In genomic region chr1:207753611-207754010, GRCh38 we compare ENCODE assay signal across 10 cellular contexts. TPM values are rescaled to one million over a fixed set of nuclear protein-coding genes. Genes with fewer than 3 reads are reported as not detected.
A peak's percentile ranks its signal among the peaks of the same experiment; 100 is the strongest.
DNase-seq lines count a peak whose midpoint lies in the region; ATAC-seq and TF ChIP-seq lines count a peak whose summit lies in the region.
"Had no signal": no experiment of that assay in that cellular context is flagged by ENCODE, and none has a peak within 500 bp of the region (broad histone marks: within the 10 kb centered on the region; RNA-seq: fewer than 3 reads in every experiment).

No MANE protein-coding gene starts in this region.

- H3K27ac ChIP-seq in thoracic aorta (no peak overlapping the region), gastroesophageal sphincter (no peak overlapping the region)

- intact Hi-C loops in activated T-helper 2 cell treated with anti-CD3 and anti-CD28 coated beads, Interferon-gamma antibody, Interleukin-2, Interleukin-4, amounts not matched to agents 10 μg/mL and 5 μg/mL and 100 μg/mL, durations not matched to agents 14 hours and 24 hours and 36 hours (cut with micrococcal nuclease) = loop anchor here (5.0 kb wide), 2 partner anchors 44 to 129 kb away; no protein-coding TSS in a partner anchor

- H3K4me1 Mint-ChIP-seq in activated T-cell treated with anti-CD3 and anti-CD28 coated beads, Interleukin-2, amount 50 U/mL, for 72 hours (ENCODE audit: low read depth) = peaks cover 76% of the 10 kb centered on the region
- peaks cover 68% of the 10 kb centered on the region for H3K4me1 Mint-ChIP-seq in activated T-helper 2 cell treated with anti-CD3 and anti-CD28 coated beads, Interferon-gamma antibody, Interleukin-2, Interleukin-4, amounts not matched to agents 10 μg/mL and 5 μg/mL and 100 μg/mL, durations not matched to agents 14 hours and 24 hours and 36 hours (ENCODE audit: low read depth)
- H3K4me1 Mint-ChIP-seq in immature natural killer cell = peaks cover 45 to 75% of the 10 kb centered on the region in 2 donors

- TF ChIP-seq POLR2A in gastroesophageal sphincter (IDR thresholded peaks at IDR 0.05) = no peak

- DNase-seq in activated T-cell treated with anti-CD3 and anti-CD28 coated beads, Interleukin-2, amount 50 U/mL, for 72 hours = no peak
- DNase-seq in activated T-cell treated with anti-CD3 and anti-CD28 coated beads for 4 hours = no peak
- no peak for DNase-seq in activated T-helper 2 cell treated with anti-CD3 and anti-CD28 coated beads, Interferon-gamma antibody, Interleukin-2, Interleukin-4, amounts not matched to agents 10 μg/mL and 5 μg/mL and 100 μg/mL, durations not matched to agents 14 hours and 24 hours and 36 hours (ENCODE audit: low spot score)
- DNase-seq in immature natural killer cell = no peak
- no peak for DNase-seq in thoracic aorta (ENCODE audit: low spot score)
- DNase-seq: activated B cell treated with CpG ODN at 0.5 μM for 24 hours, C1 segment of cervical spinal cord had no signal

- H3K4me3 ChIP-seq in thoracic aorta = peak overlapping the region; percentile 93
- H3K4me3 ChIP-seq in gastroesophageal sphincter = peak overlapping the region in 1 of 2 donors; percentile 89

- no peak for TF ChIP-seq EP300 in gastroesophageal sphincter (IDR thresholded peaks at IDR 0.05)

- H3K27me3 ChIP-seq in thoracic aorta (replicated peaks; ENCODE audit: insufficient read depth) (no peaks in the 10 kb centered on the region), gastroesophageal sphincter (no peaks in the 10 kb centered on the region)

- H3K4me1 ChIP-seq in thoracic aorta (ENCODE audit: control insufficient read depth in 1 of 2, low read depth in 2 of 2) (peaks cover 13 to 49% of the 10 kb centered on the region in 2 donors), gastroesophageal sphincter (peaks cover 4 to 56% (median 18%) of the 10 kb centered on the region in 3 donors)

- no peaks in the 10 kb centered on the region for H3K27me3 Mint-ChIP-seq in activated T-cell treated with anti-CD3 and anti-CD28 coated beads, Interleukin-2, amount 50 U/mL, for 72 hours (ENCODE audit: low read depth)
- no peaks in the 10 kb centered on the region for H3K27me3 Mint-ChIP-seq in activated T-helper 2 cell treated with anti-CD3 and anti-CD28 coated beads, Interferon-gamma antibody, Interleukin-2, Interleukin-4, amounts not matched to agents 10 μg/mL and 5 μg/mL and 100 μg/mL, durations not matched to agents 14 hours and 24 hours and 36 hours (ENCODE audit: low read depth)
- H3K27me3 Mint-ChIP-seq in immature natural killer cell (ENCODE audit: low read depth in 3 of 3) = peaks cover 3 to 6% (median 4%) of the 10 kb centered on the region in 3 donors
- H3K27me3 Mint-ChIP-seq: activated B cell treated with CpG ODN at 0.5 μM for 24 hours had no signal

- TF ChIP-seq CTCF in thoracic aorta (IDR thresholded peaks at IDR 0.05) (no peak), gastroesophageal sphincter (IDR thresholded peaks at IDR 0.05) (no peak)

- no peaks in the 10 kb centered on the region for H3K9me3 Mint-ChIP-seq in activated T-cell treated with anti-CD3 and anti-CD28 coated beads, Interleukin-2, amount 50 U/mL, for 72 hours
- no peaks in the 10 kb centered on the region for H3K9me3 Mint-ChIP-seq in activated T-helper 2 cell treated with anti-CD3 and anti-CD28 coated beads, Interferon-gamma antibody, Interleukin-2, Interleukin-4, amounts not matched to agents 10 μg/mL and 5 μg/mL and 100 μg/mL, durations not matched to agents 14 hours and 24 hours and 36 hours
- H3K9me3 Mint-ChIP-seq in immature natural killer cell = peaks cover 0 to 2% (median 0%) of the 10 kb centered on the region in 6 donors
- H3K9me3 Mint-ChIP-seq: activated B cell treated with CpG ODN at 0.5 μM for 24 hours had no signal

- no peak overlapping the region for H3K27ac Mint-ChIP-seq in activated T-cell treated with anti-CD3 and anti-CD28 coated beads, Interleukin-2, amount 50 U/mL, for 72 hours
- H3K27ac Mint-ChIP-seq in activated T-helper 2 cell treated with anti-CD3 and anti-CD28 coated beads, Interferon-gamma antibody, Interleukin-2, Interleukin-4, amounts not matched to agents 10 μg/mL and 5 μg/mL and 100 μg/mL, durations not matched to agents 14 hours and 24 hours and 36 hours = no peak overlapping the region
- H3K27ac Mint-ChIP-seq in immature natural killer cell = no peak overlapping the region

- H3K36me3 Mint-ChIP-seq in activated T-cell treated with anti-CD3 and anti-CD28 coated beads, Interleukin-2, amount 50 U/mL, for 72 hours (ENCODE audit: insufficient read depth in 2 of 2) = peaks cover 0 to 10% of the 10 kb centered on the region in 2 donors
- peaks cover 23% of the 10 kb centered on the region for H3K36me3 Mint-ChIP-seq in activated T-helper 2 cell treated with anti-CD3 and anti-CD28 coated beads, Interferon-gamma antibody, Interleukin-2, Interleukin-4, amounts not matched to agents 10 μg/mL and 5 μg/mL and 100 μg/mL, durations not matched to agents 14 hours and 24 hours and 36 hours (ENCODE audit: low read depth)
- no peaks in the 10 kb centered on the region for H3K36me3 Mint-ChIP-seq in immature natural killer cell

- peaks cover 6% of the 10 kb centered on the region for H3K36me3 ChIP-seq in thoracic aorta
- peaks cover 0 to 19% of the 10 kb centered on the region in 2 donors for H3K36me3 ChIP-seq in gastroesophageal sphincter

- H3K9me3 ChIP-seq in thoracic aorta = no peaks in the 10 kb centered on the region
- H3K9me3 ChIP-seq in gastroesophageal sphincter = no peaks in the 10 kb centered on the region

- WGBS in gastroesophageal sphincter (ENCODE audit: low coverage in 1 of 2), 2 donors = 71 to 74% methylated on average over 6 to 7 of the region's 7 CpGs

- H3K4me3 Mint-ChIP-seq in activated T-cell treated with anti-CD3 and anti-CD28 coated beads, Interleukin-2, amount 50 U/mL, for 72 hours = peak overlapping the region; percentile 94 to 99
- H3K4me3 Mint-ChIP-seq in activated T-helper 2 cell treated with anti-CD3 and anti-CD28 coated beads, Interferon-gamma antibody, Interleukin-2, Interleukin-4, amounts not matched to agents 10 μg/mL and 5 μg/mL and 100 μg/mL, durations not matched to agents 14 hours and 24 hours and 36 hours (ENCODE audit: low read depth) = peak overlapping the region; percentile 95
- H3K4me3 Mint-ChIP-seq in immature natural killer cell = peak overlapping the region in 4 of 5 donors; percentile 5 to 96 (median 78)

- ATAC-seq in activated T-cell treated with anti-CD3 and anti-CD28 coated beads, Interleukin-2, amount 50 U/mL, for 72 hours (replicated peaks in 1 of 2) = no peak
- no peak for ATAC-seq in thoracic aorta (ENCODE audit: insufficient number of reproducible peaks, low FRiP score, low read depth)
- ATAC-seq in gastroesophageal sphincter = no peak
- ATAC-seq in HG02763 (IDR thresholded peaks at IDR 0.05; ENCODE audit: unreplicated experiment) = no peak
- no peak for ATAC-seq in HG02571 (IDR thresholded peaks at IDR 0.05; ENCODE audit: unreplicated experiment)

RNA-seq across cellular contexts. Expression of gene CD46, which starts 1.8 kb away (rescaled TPM):
- 100 to 1,000 TPM; 108 to 120 TPM for total RNA-seq in activated T-cell treated with anti-CD3 and anti-CD28 coated beads, Interleukin-2, amount 50 U/mL, for 72 hours
- 113 and 116 TPM in 2 replicates for total RNA-seq in activated T-helper 2 cell treated with anti-CD3 and anti-CD28 coated beads, Interferon-gamma antibody, Interleukin-2, Interleukin-4, amounts not matched to agents 10 μg/mL and 5 μg/mL and 100 μg/mL, durations not matched to agents 14 hours and 24 hours and 36 hours
- 10 to 100 TPM; 78.9 to 92.3 (median 86.7) TPM for polyA plus RNA-seq in immature natural killer cell
- total RNA-seq in thoracic aorta (100 to 1,000 TPM; 138 to 202 TPM), gastroesophageal sphincter (100 to 1,000 TPM in 2 of 4 donors, 10 to 100 TPM in 2; 69.1 to 117 (median 98.6) TPM)
